4 cellular contexts compared by ENCODE assay signal in the genomic region with DNA sequence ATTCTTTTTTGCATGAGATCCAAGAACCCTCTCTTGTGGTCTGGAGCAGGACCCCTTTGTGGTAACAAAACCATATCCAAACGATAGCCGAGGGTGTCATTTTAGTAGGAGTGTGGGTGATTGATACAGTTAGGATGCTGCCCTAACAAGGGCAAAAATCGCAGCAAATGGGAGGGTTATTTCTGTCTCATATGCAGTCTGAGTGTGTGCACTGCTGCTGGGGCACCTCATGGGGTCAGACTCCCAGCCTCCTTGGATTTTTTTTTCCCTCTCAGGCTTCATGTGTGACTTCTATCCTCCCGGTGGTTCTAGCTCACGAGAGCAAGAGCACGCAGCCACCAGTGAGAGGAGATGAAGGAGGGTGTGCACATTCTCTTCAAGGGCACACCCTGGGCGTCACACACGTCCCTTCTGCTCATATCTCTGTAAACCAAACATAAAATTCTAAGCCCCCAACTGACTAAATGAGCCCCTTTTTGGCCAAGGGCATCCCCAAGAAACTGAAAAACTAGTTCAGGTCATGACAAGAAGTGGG.
TF ChIP-seq lines count a peak whose summit lies in the region.

No MANE protein-coding gene starts in this region.

TF ChIP-seq in SK-N-SH, 30 proteins besides CTCF, POLR2A, EP300 and RAD21 (continues in another document):
- TF ChIP-seq, protein P1, sequence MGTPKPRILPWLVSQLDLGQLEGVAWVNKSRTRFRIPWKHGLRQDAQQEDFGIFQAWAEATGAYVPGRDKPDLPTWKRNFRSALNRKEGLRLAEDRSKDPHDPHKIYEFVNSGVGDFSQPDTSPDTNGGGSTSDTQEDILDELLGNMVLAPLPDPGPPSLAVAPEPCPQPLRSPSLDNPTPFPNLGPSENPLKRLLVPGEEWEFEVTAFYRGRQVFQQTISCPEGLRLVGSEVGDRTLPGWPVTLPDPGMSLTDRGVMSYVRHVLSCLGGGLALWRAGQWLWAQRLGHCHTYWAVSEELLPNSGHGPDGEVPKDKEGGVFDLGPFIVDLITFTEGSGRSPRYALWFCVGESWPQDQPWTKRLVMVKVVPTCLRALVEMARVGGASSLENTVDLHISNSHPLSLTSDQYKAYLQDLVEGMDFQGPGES (IDR thresholded peaks at IDR 0.05; ENCODE audit: low read depth, low read length): no peak
- TF ChIP-seq, protein P2, sequence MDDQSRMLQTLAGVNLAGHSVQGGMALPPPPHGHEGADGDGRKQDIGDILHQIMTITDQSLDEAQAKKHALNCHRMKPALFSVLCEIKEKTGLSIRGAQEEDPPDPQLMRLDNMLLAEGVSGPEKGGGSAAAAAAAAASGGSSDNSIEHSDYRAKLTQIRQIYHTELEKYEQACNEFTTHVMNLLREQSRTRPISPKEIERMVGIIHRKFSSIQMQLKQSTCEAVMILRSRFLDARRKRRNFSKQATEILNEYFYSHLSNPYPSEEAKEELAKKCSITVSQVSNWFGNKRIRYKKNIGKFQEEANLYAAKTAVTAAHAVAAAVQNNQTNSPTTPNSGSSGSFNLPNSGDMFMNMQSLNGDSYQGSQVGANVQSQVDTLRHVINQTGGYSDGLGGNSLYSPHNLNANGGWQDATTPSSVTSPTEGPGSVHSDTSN (IDR thresholded peaks at IDR 0.05): no peak
- TF ChIP-seq YY1 (IDR thresholded peaks at IDR 0.05; ENCODE audit: low read depth) (no peak), MEF2A (IDR thresholded peaks at IDR 0.05; ENCODE audit: borderline replicate concordance, low read depth) (no peak), TEAD4 (IDR thresholded peaks at IDR 0.05; ENCODE audit: borderline replicate concordance, insufficient read depth) (no peak), TCF12 (IDR thresholded peaks at IDR 0.05) (no peak), NRF1 (IDR thresholded peaks at IDR 0.05; ENCODE audit: low read depth, low read length) (no peak), NFIC (IDR thresholded peaks at IDR 0.05; ENCODE audit: borderline replicate concordance) (no peak)
- TF ChIP-seq, protein P3, sequence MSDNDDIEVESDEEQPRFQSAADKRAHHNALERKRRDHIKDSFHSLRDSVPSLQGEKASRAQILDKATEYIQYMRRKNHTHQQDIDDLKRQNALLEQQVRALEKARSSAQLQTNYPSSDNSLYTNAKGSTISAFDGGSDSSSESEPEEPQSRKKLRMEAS (IDR thresholded peaks at IDR 0.05; ENCODE audit: low read depth): no peak

TF ChIP-seq in SK-N-SH treated with all-trans-retinoic acid at 6 μM for 48 hours, 23 proteins besides CTCF, POLR2A, EP300 and RAD21:
- no peak for TF ChIP-seq ZNF70 (CRISPR knock-in tag; IDR thresholded peaks at IDR 0.05)
- TF ChIP-seq ZC3H10 (CRISPR knock-in tag; IDR thresholded peaks at IDR 0.05): no peak
- no peak for TF ChIP-seq SNAI2 (CRISPR knock-in tag; IDR thresholded peaks at IDR 0.05)
- TF ChIP-seq ISL1 (CRISPR knock-in tag; IDR thresholded peaks at IDR 0.05): no peak
- no peak for TF ChIP-seq ZNF8 (CRISPR knock-in tag; IDR thresholded peaks at IDR 0.05)
- TF ChIP-seq, protein P4, sequence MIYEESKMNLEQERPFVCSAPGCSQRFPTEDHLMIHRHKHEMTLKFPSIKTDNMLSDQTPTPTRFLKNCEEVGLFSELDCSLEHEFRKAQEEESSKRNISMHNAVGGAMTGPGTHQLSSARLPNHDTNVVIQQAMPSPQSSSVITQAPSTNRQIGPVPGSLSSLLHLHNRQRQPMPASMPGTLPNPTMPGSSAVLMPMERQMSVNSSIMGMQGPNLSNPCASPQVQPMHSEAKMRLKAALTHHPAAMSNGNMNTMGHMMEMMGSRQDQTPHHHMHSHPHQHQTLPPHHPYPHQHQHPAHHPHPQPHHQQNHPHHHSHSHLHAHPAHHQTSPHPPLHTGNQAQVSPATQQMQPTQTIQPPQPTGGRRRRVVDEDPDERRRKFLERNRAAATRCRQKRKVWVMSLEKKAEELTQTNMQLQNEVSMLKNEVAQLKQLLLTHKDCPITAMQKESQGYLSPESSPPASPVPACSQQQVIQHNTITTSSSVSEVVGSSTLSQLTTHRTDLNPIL (CRISPR knock-in tag; IDR thresholded peaks at IDR 0.05; ENCODE audit: low read depth): no peak
- TF ChIP-seq PPARA (CRISPR knock-in tag; IDR thresholded peaks at IDR 0.05; ENCODE audit: borderline replicate concordance): no peak
- TF ChIP-seq, protein P5, sequence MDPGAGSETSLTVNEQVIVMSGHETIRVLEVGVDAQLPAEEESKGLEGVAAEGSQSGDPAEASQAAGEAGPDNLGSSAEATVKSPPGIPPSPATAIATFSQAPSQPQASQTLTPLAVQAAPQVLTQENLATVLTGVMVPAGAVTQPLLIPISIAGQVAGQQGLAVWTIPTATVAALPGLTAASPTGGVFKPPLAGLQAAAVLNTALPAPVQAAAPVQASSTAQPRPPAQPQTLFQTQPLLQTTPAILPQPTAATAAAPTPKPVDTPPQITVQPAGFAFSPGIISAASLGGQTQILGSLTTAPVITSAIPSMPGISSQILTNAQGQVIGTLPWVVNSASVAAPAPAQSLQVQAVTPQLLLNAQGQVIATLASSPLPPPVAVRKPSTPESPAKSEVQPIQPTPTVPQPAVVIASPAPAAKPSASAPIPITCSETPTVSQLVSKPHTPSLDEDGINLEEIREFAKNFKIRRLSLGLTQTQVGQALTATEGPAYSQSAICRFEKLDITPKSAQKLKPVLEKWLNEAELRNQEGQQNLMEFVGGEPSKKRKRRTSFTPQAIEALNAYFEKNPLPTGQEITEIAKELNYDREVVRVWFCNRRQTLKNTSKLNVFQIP (CRISPR knock-in tag; IDR thresholded peaks at IDR 0.05; ENCODE audit: borderline replicate concordance, low read depth): no peak
- no peak for TF ChIP-seq RARB (CRISPR knock-in tag; IDR thresholded peaks at IDR 0.05)
- no peak for TF ChIP-seq ZNF565 (CRISPR knock-in tag; conservative IDR thresholded peaks at IDR 0.05; ENCODE audit: low read depth)
- TF ChIP-seq ESRRG (CRISPR knock-in tag; IDR thresholded peaks at IDR 0.05): no peak
TF ChIP-seq in SK-N-SH treated with all-trans-retinoic acid at 6 μM for 48 hours: peak in this region for 0.

TF ChIP-seq in HEK293, 187 proteins besides CTCF, POLR2A, EP300 and RAD21:
- TF ChIP-seq, protein P6, sequence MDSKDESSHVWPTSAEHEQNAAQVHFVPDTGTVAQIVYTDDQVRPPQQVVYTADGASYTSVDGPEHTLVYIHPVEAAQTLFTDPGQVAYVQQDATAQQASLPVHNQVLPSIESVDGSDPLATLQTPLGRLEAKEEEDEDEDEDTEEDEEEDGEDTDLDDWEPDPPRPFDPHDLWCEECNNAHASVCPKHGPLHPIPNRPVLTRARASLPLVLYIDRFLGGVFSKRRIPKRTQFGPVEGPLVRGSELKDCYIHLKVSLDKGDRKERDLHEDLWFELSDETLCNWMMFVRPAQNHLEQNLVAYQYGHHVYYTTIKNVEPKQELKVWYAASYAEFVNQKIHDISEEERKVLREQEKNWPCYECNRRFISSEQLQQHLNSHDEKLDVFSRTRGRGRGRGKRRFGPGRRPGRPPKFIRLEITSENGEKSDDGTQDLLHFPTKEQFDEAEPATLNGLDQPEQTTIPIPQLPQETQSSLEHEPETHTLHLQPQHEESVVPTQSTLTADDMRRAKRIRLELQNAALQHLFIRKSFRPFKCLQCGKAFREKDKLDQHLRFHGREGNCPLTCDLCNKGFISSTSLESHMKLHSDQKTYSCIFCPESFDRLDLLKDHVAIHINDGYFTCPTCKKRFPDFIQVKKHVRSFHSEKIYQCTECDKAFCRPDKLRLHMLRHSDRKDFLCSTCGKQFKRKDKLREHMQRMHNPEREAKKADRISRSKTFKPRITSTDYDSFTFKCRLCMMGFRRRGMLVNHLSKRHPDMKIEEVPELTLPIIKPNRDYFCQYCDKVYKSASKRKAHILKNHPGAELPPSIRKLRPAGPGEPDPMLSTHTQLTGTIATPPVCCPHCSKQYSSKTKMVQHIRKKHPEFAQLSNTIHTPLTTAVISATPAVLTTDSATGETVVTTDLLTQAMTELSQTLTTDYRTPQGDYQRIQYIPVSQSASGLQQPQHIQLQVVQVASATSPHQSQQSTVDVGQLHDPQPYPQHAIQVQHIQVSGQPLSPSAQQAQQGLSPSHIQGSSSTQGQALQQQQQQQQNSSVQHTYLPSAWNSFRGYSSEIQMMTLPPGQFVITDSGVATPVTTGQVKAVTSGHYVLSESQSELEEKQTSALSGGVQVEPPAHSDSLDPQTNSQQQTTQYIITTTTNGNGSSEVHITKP (tag by site-specific recombination; IDR thresholded peaks at IDR 0.05): no peak
- TF ChIP-seq KLF1 (tag by site-specific recombination; IDR thresholded peaks at IDR 0.05) (peak; percentile 42; the same call in 1 of the 2 replicates), ZNF792 (tag by site-specific recombination; IDR thresholded peaks at IDR 0.05) (no peak), REPIN1 (tag by site-specific recombination; IDR thresholded peaks at IDR 0.05; ENCODE audit: low read depth) (no peak)

TF ChIP-seq in K562, 482 proteins besides CTCF, POLR2A, EP300 and RAD21:
- TF ChIP-seq ZNF780A (CRISPR knock-in tag; IDR thresholded peaks at IDR 0.05) (no peak), ZNF384 (IDR thresholded peaks at IDR 0.05; ENCODE audit: low read depth, low read length) (peak; percentile 33; the same call in 1 of the 2 replicates), TRIM28 (IDR thresholded peaks at IDR 0.05) (no peak)
